ENCODE assay signal across 1 cellular context in the genomic region with DNA sequence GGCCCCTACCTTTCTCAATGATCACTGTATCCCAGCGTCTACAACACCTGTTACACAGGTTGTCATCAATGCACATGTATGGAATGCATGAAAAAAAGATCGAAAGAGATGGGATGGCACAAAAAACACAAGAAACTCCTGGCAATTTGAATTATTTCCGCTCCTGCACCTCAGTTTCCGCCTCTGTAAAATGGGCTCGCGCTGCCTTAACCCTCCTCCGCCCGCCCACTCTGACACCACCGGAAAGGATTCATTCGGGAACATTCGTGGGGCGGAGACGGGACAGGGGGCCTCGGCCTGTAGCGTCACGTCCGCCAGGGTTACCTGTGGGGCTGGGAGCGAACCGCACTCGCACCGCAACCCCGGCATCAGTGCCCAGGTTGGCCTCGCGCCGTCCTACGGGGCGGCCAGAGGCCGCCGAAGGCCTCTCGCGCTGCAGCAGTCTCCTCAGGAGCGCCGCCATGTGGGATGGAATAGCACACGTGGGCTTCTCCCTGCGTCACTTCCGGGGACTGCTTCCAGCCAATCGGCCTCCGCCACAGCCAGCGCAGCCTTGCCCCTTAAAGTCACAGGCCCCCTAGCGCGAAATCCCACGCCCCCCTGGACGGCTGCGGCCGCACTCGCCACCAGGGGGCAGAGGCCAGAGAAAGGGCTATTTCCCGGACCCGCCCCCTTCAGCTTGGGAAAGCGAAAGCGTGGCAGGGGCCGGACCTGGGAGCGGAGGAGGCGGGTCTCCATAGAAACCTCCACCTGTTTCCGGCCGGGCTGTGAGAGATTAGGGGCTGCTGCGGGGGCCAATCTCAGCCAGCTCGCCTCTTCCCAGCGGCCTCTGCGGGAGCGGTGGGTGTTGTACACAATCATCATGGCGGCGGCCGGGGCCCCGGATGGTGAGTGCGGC.
TF ChIP-seq lines count a peak whose summit lies in the region.

A gene (minus strand): TSS at position 470 of the 898 bp plus-strand sequence. CDS start 7 bp downstream, at position 463.
A gene with protein sequence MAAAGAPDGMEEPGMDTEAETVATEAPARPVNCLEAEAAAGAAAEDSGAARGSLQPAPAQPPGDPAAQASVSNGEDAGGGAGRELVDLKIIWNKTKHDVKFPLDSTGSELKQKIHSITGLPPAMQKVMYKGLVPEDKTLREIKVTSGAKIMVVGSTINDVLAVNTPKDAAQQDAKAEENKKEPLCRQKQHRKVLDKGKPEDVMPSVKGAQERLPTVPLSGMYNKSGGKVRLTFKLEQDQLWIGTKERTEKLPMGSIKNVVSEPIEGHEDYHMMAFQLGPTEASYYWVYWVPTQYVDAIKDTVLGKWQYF (plus strand): TSS at position 847 of the 898 bp plus-strand sequence. CDS start 16 bp downstream, at position 863.

TF ChIP-seq in WTC11, 78 proteins besides CTCF, POLR2A, EP300 and RAD21 (continued from another document):
- TF ChIP-seq, protein P1, sequence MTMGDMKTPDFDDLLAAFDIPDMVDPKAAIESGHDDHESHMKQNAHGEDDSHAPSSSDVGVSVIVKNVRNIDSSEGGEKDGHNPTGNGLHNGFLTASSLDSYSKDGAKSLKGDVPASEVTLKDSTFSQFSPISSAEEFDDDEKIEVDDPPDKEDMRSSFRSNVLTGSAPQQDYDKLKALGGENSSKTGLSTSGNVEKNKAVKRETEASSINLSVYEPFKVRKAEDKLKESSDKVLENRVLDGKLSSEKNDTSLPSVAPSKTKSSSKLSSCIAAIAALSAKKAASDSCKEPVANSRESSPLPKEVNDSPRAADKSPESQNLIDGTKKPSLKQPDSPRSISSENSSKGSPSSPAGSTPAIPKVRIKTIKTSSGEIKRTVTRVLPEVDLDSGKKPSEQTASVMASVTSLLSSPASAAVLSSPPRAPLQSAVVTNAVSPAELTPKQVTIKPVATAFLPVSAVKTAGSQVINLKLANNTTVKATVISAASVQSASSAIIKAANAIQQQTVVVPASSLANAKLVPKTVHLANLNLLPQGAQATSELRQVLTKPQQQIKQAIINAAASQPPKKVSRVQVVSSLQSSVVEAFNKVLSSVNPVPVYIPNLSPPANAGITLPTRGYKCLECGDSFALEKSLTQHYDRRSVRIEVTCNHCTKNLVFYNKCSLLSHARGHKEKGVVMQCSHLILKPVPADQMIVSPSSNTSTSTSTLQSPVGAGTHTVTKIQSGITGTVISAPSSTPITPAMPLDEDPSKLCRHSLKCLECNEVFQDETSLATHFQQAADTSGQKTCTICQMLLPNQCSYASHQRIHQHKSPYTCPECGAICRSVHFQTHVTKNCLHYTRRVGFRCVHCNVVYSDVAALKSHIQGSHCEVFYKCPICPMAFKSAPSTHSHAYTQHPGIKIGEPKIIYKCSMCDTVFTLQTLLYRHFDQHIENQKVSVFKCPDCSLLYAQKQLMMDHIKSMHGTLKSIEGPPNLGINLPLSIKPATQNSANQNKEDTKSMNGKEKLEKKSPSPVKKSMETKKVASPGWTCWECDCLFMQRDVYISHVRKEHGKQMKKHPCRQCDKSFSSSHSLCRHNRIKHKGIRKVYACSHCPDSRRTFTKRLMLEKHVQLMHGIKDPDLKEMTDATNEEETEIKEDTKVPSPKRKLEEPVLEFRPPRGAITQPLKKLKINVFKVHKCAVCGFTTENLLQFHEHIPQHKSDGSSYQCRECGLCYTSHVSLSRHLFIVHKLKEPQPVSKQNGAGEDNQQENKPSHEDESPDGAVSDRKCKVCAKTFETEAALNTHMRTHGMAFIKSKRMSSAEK (CRISPR knock-in tag; IDR thresholded peaks at IDR 0.05; ENCODE audit: borderline replicate concordance): no peak
- TF ChIP-seq CREB1 (CRISPR knock-in tag; IDR thresholded peaks at IDR 0.05) (0 out of 2 replicates have a peak, but pooled peaks have one; percentile 81), SP1 (CRISPR knock-in tag; conservative IDR thresholded peaks at IDR 0.05) (peak; percentile 93), JAZF1 (CRISPR knock-in tag; IDR thresholded peaks at IDR 0.05) (no peak), ZNF232 (CRISPR knock-in tag; IDR thresholded peaks at IDR 0.05) (0 out of 2 replicates have a peak, but pooled peaks have one; percentile 57), FOXK1 (CRISPR knock-in tag; IDR thresholded peaks at IDR 0.05) (peak; percentile 91), NFYB (CRISPR knock-in tag; conservative IDR thresholded peaks at IDR 0.05; ENCODE audit: low read depth) (peak; percentile 63), SMAD4 (CRISPR knock-in tag; IDR thresholded peaks at IDR 0.05) (0 out of 2 replicates have a peak, but pooled peaks have one; percentile 61), ZNF423 (CRISPR knock-in tag; IDR thresholded peaks at IDR 0.05) (peak; percentile 100), TCF7 (CRISPR knock-in tag; IDR thresholded peaks at IDR 0.05; ENCODE audit: low read depth) (0 out of 2 replicates have a peak, but pooled peaks have one; percentile 35)
- TF ChIP-seq, protein P2, sequence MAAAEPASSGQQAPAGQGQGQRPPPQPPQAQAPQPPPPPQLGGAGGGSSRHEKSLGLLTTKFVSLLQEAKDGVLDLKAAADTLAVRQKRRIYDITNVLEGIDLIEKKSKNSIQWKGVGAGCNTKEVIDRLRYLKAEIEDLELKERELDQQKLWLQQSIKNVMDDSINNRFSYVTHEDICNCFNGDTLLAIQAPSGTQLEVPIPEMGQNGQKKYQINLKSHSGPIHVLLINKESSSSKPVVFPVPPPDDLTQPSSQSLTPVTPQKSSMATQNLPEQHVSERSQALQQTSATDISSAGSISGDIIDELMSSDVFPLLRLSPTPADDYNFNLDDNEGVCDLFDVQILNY (CRISPR knock-in tag; IDR thresholded peaks at IDR 0.05): peak; percentile 49
